Comparison of ENCODE assay signal across 8 cellular contexts in the genomic region with DNA sequence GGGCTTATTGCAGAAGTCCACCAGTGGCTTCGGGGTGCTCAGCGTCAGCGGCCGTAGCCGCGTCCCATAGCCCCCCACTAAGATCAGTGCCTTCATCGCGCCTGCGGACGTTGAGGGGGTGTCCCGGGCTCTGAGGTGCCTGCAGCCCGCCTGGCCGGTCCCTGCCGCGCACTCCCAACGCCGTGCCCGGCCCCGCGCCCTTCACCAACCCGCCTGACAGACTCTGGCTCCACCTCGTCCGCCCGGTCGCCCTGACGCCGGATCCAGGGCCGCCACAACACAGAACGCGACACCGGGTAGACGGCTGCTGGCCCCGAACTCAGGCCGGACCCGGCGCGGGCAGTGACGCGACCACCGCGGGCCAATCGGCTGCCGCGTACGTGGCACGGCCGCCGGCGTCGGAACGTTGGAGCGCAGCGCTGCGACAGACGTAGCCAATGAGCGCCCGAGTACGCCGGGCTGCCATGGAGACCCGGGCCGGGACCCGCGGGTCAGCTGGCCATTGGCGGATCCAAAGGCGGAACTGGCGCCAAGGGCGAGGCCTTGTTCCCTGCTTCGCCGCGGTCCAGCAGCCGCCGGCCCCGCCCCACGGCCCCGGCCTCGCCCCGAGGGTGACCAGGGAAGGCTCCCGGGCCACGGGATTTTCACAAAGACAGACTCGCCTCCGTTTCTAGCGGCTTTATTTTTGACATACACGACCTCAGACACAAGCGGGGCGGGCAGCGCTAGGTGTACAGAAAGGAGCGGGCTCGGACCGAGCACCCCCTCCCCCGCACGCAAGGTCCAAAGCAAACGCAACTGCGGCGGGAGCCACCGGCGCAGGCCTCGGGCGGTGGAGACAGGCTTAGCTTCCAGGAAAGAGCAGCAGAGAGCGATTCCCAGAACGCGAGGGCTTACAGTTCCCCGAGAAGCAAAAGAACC. TPM values are rescaled to one million over a fixed set of nuclear protein-coding genes. Genes with fewer than 3 reads are reported as not detected.
DNase-seq lines count a peak whose midpoint lies in the region; ATAC-seq and TF ChIP-seq lines count a peak whose summit lies in the region.

TSS of gene GMPPB (minus strand) at position 321 of the 921 bp plus-strand sequence. CDS start at position 96, 225 bp downstream.

- intact Hi-C loops in breast epithelium (cut with DNase I; ENCODE audit: low total_unique reads): no loop called here

- TF ChIP-seq CTCF in WERI-Rb-1 (IDR thresholded peaks at IDR 0.05; ENCODE audit: low read depth, low read length) (no peak), breast epithelium (IDR thresholded peaks at IDR 0.05) (no peak)

- DNase-seq in AG08395 (ENCODE audit: low spot score): peak; percentile 99
- DNase-seq in NCI-H2227 treated with DMSO at 0.1 percent for 48 hours (lab: John Stamatoyannopoulos, UW): peak; percentile 87
- peak; percentile 95 for DNase-seq in WERI-Rb-1
- DNase-seq in breast epithelium (ENCODE audit: low spot score in 2 of 2): peak; percentile 96 to 98

- H3K4me3 ChIP-seq in WERI-Rb-1 (ENCODE audit: low read depth, low read length): peak within 1 kb of the TSS; percentile 88
- peak within 1 kb of the TSS; percentile 91 to 100 (median 96) for H3K4me3 ChIP-seq in breast epithelium
- H3K4me3 ChIP-seq in iPS-20b (ENCODE audit: low read length): peak within 1 kb of the TSS; percentile 99
- peak within 1 kb of the TSS; percentile 77 to 99 (median 90) for H3K4me3 ChIP-seq in skin epidermis

- ATAC-seq in GM18909 (IDR thresholded peaks at IDR 0.05; ENCODE audit: poor library complexity, unreplicated experiment) (peak; percentile 85), HG03159 (IDR thresholded peaks at IDR 0.05; ENCODE audit: unreplicated experiment) (peak; percentile 71)

- peak within 1 kb of the TSS; percentile 94 for H3K27ac ChIP-seq in WERI-Rb-1
- H3K27ac ChIP-seq in breast epithelium: peak within 1 kb of the TSS; percentile 96 to 99
- H3K27ac ChIP-seq in iPS-20b (ENCODE audit: low read length): peak within 1 kb of the TSS; percentile 79
- peak within 1 kb of the TSS; percentile 65 to 98 (median 94) for H3K27ac ChIP-seq in skin epidermis

- no peaks in the 10 kb centered on the region for H3K9me3 ChIP-seq in WERI-Rb-1 (ENCODE audit: severe bottlenecking)
- no peaks in the 10 kb centered on the region for H3K9me3 ChIP-seq in breast epithelium
- H3K9me3 ChIP-seq in iPS-20b (ENCODE audit: insufficient read depth, low read depth, low read length): no peaks in the 10 kb centered on the region

- H3K36me3 ChIP-seq in WERI-Rb-1: peaks cover 59% of the 10 kb centered on the region
- H3K36me3 ChIP-seq in breast epithelium: no peaks in the 10 kb centered on the region
- H3K36me3 ChIP-seq in iPS-20b (ENCODE audit: insufficient read depth, low read depth, low read length): peaks cover 52% of the 10 kb centered on the region

- peak; percentile 46 for TF ChIP-seq POLR2A in breast epithelium (IDR thresholded peaks at IDR 0.05)

- H3K4me1 ChIP-seq in breast epithelium (peaks cover 10% of the 10 kb centered on the region in 2 donors), iPS-20b (ENCODE audit: insufficient read depth, low read length) (peaks cover 6% of the 10 kb centered on the region; the same call in 1 of the 2 replicates)

- H3K27me3 ChIP-seq in WERI-Rb-1 (ENCODE audit: insufficient read depth, low read depth, severe bottlenecking) (no peaks in the 10 kb centered on the region), breast epithelium (no peaks in the 10 kb centered on the region), iPS-20b (ENCODE audit: insufficient read depth, low read length) (no peaks in the 10 kb centered on the region)

- H3K9ac ChIP-seq in iPS-20b (ENCODE audit: low read depth, low read length): peak within 1 kb of the TSS; percentile 95

RNA-seq across cellular contexts. Expression of gene GMPPB, which starts in this region (rescaled TPM):
- total RNA-seq in breast epithelium: 10 to 100 TPM; 17.4 to 40.0 (median 21.2) TPM

Comparison
In these comparisons a context has a peak if more than half of its experiments do, and no peak if none do; other contexts are left out.
1. Peak in every context shown above with its lines: DNase-seq, ATAC-seq, H3K4me3 ChIP-seq and H3K27ac ChIP-seq.